ENCODE assay signal across 1 cellular context in the genomic region with DNA sequence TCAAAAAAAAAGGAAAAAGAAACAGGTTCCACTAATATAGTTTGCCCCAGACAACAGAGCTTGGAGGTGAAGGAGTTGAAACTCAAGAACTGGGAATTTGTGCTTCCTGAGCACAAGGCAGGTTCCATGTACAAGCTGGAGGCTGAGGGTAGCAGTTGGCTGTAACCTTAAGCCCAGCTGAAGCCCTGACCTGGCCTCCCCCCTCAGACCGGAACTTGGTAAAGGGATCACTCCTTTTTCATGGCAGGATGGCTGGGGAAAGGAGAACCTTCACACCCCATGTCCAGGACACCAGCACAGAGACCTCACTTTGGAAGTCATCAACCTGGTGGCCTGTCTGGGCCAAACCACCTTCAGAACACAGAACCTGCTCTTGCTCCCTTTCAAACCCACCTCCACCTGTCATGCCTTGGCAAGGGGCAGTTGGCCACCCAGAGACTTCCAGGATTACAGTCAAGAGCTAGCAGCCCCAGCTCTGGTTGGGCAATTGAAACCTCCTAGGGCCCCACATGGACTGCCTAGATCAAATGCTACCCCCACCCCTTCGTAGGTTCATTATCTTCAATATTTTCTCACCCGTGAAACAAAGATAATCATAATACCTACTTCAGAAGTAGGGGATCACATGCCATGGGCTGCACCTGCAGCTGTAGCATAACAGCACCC.
A peak's percentile ranks its signal among the peaks of the same experiment; 100 is the strongest.
TF ChIP-seq lines count a peak whose summit lies in the region.

No MANE protein-coding gene starts in this region.

TF ChIP-seq in HepG2, 621 proteins besides CTCF, POLR2A, EP300 and RAD21 (continued from another document and continues in another):
- TF ChIP-seq, protein P1, sequence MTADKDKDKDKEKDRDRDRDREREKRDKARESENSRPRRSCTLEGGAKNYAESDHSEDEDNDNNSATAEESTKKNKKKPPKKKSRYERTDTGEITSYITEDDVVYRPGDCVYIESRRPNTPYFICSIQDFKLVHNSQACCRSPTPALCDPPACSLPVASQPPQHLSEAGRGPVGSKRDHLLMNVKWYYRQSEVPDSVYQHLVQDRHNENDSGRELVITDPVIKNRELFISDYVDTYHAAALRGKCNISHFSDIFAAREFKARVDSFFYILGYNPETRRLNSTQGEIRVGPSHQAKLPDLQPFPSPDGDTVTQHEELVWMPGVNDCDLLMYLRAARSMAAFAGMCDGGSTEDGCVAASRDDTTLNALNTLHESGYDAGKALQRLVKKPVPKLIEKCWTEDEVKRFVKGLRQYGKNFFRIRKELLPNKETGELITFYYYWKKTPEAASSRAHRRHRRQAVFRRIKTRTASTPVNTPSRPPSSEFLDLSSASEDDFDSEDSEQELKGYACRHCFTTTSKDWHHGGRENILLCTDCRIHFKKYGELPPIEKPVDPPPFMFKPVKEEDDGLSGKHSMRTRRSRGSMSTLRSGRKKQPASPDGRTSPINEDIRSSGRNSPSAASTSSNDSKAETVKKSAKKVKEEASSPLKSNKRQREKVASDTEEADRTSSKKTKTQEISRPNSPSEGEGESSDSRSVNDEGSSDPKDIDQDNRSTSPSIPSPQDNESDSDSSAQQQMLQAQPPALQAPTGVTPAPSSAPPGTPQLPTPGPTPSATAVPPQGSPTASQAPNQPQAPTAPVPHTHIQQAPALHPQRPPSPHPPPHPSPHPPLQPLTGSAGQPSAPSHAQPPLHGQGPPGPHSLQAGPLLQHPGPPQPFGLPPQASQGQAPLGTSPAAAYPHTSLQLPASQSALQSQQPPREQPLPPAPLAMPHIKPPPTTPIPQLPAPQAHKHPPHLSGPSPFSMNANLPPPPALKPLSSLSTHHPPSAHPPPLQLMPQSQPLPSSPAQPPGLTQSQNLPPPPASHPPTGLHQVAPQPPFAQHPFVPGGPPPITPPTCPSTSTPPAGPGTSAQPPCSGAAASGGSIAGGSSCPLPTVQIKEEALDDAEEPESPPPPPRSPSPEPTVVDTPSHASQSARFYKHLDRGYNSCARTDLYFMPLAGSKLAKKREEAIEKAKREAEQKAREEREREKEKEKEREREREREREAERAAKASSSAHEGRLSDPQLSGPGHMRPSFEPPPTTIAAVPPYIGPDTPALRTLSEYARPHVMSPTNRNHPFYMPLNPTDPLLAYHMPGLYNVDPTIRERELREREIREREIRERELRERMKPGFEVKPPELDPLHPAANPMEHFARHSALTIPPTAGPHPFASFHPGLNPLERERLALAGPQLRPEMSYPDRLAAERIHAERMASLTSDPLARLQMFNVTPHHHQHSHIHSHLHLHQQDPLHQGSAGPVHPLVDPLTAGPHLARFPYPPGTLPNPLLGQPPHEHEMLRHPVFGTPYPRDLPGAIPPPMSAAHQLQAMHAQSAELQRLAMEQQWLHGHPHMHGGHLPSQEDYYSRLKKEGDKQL (CRISPR knock-in tag; IDR thresholded peaks at IDR 0.05; ENCODE audit: low read depth): no peak
- TF ChIP-seq, protein P2, sequence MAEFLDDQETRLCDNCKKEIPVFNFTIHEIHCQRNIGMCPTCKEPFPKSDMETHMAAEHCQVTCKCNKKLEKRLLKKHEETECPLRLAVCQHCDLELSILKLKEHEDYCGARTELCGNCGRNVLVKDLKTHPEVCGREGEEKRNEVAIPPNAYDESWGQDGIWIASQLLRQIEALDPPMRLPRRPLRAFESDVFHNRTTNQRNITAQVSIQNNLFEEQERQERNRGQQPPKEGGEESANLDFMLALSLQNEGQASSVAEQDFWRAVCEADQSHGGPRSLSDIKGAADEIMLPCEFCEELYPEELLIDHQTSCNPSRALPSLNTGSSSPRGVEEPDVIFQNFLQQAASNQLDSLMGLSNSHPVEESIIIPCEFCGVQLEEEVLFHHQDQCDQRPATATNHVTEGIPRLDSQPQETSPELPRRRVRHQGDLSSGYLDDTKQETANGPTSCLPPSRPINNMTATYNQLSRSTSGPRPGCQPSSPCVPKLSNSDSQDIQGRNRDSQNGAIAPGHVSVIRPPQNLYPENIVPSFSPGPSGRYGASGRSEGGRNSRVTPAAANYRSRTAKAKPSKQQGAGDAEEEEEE (CRISPR knock-in tag; IDR thresholded peaks at IDR 0.05; ENCODE audit: borderline replicate concordance): no peak
- TF ChIP-seq, protein P3, sequence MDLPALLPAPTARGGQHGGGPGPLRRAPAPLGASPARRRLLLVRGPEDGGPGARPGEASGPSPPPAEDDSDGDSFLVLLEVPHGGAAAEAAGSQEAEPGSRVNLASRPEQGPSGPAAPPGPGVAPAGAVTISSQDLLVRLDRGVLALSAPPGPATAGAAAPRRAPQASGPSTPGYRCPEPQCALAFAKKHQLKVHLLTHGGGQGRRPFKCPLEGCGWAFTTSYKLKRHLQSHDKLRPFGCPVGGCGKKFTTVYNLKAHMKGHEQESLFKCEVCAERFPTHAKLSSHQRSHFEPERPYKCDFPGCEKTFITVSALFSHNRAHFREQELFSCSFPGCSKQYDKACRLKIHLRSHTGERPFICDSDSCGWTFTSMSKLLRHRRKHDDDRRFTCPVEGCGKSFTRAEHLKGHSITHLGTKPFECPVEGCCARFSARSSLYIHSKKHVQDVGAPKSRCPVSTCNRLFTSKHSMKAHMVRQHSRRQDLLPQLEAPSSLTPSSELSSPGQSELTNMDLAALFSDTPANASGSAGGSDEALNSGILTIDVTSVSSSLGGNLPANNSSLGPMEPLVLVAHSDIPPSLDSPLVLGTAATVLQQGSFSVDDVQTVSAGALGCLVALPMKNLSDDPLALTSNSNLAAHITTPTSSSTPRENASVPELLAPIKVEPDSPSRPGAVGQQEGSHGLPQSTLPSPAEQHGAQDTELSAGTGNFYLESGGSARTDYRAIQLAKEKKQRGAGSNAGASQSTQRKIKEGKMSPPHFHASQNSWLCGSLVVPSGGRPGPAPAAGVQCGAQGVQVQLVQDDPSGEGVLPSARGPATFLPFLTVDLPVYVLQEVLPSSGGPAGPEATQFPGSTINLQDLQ (CRISPR knock-in tag; IDR thresholded peaks at IDR 0.05): no peak
- TF ChIP-seq, protein P4, sequence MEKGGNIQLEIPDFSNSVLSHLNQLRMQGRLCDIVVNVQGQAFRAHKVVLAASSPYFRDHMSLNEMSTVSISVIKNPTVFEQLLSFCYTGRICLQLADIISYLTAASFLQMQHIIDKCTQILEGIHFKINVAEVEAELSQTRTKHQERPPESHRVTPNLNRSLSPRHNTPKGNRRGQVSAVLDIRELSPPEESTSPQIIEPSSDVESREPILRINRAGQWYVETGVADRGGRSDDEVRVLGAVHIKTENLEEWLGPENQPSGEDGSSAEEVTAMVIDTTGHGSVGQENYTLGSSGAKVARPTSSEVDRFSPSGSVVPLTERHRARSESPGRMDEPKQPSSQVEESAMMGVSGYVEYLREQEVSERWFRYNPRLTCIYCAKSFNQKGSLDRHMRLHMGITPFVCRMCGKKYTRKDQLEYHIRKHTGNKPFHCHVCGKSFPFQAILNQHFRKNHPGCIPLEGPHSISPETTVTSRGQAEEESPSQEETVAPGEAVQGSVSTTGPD (CRISPR knock-in tag; IDR thresholded peaks at IDR 0.05): no peak
- TF ChIP-seq ZBTB1 (CRISPR knock-in tag; IDR thresholded peaks at IDR 0.05; ENCODE audit: borderline replicate concordance) (no peak), NFE2L2 (IDR thresholded peaks at IDR 0.05; ENCODE audit: low read length) (no peak), ZNF788 (CRISPR knock-in tag; IDR thresholded peaks at IDR 0.05; ENCODE audit: borderline replicate concordance) (no peak), ZSCAN22 (CRISPR knock-in tag; IDR thresholded peaks at IDR 0.05) (peak; percentile 93), MTF1 (CRISPR knock-in tag; IDR thresholded peaks at IDR 0.05) (no peak), PHF21A (CRISPR knock-in tag; IDR thresholded peaks at IDR 0.05) (no peak), HNRNPH1 (optimal IDR thresholded peaks at IDR 0.05; ENCODE audit: low read depth, low read length) (peak; percentile 41), AKAP8 (CRISPR knock-in tag; IDR thresholded peaks at IDR 0.05) (peak; percentile 28; the same call in 1 of the 2 replicates), ZNF430 (CRISPR knock-in tag; IDR thresholded peaks at IDR 0.05) (no peak), FOXA3 (CRISPR knock-in tag; IDR thresholded peaks at IDR 0.05) (no peak), PHF8 (CRISPR knock-in tag; IDR thresholded peaks at IDR 0.05) (no peak), ZNF33B (CRISPR knock-in tag; IDR thresholded peaks at IDR 0.05) (no peak), ZNF24 (IDR thresholded peaks at IDR 0.05) (no peak), KLF6 (CRISPR knock-in tag; IDR thresholded peaks at IDR 0.05) (no peak), ZNF670 (CRISPR knock-in tag; IDR thresholded peaks at IDR 0.05; ENCODE audit: borderline replicate concordance) (no peak)
- TF ChIP-seq, protein P5, sequence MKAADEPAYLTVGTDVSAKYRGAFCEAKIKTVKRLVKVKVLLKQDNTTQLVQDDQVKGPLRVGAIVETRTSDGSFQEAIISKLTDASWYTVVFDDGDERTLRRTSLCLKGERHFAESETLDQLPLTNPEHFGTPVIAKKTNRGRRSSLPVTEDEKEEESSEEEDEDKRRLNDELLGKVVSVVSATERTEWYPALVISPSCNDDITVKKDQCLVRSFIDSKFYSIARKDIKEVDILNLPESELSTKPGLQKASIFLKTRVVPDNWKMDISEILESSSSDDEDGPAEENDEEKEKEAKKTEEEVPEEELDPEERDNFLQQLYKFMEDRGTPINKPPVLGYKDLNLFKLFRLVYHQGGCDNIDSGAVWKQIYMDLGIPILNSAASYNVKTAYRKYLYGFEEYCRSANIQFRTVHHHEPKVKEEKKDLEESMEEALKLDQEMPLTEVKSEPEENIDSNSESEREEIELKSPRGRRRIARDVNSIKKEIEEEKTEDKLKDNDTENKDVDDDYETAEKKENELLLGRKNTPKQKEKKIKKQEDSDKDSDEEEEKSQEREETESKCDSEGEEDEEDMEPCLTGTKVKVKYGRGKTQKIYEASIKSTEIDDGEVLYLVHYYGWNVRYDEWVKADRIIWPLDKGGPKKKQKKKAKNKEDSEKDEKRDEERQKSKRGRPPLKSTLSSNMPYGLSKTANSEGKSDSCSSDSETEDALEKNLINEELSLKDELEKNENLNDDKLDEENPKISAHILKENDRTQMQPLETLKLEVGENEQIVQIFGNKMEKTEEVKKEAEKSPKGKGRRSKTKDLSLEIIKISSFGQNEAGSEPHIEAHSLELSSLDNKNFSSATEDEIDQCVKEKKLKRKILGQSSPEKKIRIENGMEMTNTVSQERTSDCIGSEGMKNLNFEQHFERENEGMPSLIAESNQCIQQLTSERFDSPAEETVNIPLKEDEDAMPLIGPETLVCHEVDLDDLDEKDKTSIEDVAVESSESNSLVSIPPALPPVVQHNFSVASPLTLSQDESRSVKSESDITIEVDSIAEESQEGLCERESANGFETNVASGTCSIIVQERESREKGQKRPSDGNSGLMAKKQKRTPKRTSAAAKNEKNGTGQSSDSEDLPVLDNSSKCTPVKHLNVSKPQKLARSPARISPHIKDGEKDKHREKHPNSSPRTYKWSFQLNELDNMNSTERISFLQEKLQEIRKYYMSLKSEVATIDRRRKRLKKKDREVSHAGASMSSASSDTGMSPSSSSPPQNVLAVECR (CRISPR knock-in tag; IDR thresholded peaks at IDR 0.05; ENCODE audit: borderline replicate concordance): no peak
- TF ChIP-seq, protein P6, sequence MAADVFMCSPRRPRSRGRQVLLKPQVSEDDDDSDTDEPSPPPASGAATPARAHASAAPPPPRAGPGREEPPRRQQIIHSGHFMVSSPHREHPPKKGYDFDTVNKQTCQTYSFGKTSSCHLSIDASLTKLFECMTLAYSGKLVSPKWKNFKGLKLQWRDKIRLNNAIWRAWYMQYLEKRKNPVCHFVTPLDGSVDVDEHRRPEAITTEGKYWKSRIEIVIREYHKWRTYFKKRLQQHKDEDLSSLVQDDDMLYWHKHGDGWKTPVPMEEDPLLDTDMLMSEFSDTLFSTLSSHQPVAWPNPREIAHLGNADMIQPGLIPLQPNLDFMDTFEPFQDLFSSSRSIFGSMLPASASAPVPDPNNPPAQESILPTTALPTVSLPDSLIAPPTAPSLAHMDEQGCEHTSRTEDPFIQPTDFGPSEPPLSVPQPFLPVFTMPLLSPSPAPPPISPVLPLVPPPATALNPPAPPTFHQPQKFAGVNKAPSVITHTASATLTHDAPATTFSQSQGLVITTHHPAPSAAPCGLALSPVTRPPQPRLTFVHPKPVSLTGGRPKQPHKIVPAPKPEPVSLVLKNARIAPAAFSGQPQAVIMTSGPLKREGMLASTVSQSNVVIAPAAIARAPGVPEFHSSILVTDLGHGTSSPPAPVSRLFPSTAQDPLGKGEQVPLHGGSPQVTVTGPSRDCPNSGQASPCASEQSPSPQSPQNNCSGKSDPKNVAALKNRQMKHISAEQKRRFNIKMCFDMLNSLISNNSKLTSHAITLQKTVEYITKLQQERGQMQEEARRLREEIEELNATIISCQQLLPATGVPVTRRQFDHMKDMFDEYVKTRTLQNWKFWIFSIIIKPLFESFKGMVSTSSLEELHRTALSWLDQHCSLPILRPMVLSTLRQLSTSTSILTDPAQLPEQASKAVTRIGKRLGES (CRISPR knock-in tag; IDR thresholded peaks at IDR 0.05; ENCODE audit: borderline replicate concordance): no peak
- TF ChIP-seq, protein P7, sequence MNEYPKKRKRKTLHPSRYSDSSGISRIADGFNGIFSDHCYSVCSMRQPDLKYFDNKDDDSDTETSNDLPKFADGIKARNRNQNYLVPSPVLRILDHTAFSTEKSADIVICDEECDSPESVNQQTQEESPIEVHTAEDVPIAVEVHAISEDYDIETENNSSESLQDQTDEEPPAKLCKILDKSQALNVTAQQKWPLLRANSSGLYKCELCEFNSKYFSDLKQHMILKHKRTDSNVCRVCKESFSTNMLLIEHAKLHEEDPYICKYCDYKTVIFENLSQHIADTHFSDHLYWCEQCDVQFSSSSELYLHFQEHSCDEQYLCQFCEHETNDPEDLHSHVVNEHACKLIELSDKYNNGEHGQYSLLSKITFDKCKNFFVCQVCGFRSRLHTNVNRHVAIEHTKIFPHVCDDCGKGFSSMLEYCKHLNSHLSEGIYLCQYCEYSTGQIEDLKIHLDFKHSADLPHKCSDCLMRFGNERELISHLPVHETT (CRISPR knock-in tag; conservative IDR thresholded peaks at IDR 0.05): no peak
- TF ChIP-seq, protein P8, sequence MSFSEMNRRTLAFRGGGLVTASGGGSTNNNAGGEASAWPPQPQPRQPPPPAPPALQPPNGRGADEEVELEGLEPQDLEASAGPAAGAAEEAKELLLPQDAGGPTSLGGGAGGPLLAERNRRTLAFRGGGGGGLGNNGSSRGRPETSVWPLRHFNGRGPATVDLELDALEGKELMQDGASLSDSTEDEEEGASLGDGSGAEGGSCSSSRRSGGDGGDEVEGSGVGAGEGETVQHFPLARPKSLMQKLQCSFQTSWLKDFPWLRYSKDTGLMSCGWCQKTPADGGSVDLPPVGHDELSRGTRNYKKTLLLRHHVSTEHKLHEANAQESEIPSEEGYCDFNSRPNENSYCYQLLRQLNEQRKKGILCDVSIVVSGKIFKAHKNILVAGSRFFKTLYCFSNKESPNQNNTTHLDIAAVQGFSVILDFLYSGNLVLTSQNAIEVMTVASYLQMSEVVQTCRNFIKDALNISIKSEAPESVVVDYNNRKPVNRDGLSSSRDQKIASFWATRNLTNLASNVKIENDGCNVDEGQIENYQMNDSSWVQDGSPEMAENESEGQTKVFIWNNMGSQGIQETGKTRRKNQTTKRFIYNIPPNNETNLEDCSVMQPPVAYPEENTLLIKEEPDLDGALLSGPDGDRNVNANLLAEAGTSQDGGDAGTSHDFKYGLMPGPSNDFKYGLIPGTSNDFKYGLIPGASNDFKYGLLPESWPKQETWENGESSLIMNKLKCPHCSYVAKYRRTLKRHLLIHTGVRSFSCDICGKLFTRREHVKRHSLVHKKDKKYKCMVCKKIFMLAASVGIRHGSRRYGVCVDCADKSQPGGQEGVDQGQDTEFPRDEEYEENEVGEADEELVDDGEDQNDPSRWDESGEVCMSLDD (CRISPR knock-in tag; IDR thresholded peaks at IDR 0.05; ENCODE audit: borderline replicate concordance): no peak
- TF ChIP-seq, protein P9, sequence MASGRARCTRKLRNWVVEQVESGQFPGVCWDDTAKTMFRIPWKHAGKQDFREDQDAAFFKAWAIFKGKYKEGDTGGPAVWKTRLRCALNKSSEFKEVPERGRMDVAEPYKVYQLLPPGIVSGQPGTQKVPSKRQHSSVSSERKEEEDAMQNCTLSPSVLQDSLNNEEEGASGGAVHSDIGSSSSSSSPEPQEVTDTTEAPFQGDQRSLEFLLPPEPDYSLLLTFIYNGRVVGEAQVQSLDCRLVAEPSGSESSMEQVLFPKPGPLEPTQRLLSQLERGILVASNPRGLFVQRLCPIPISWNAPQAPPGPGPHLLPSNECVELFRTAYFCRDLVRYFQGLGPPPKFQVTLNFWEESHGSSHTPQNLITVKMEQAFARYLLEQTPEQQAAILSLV (CRISPR knock-in tag; IDR thresholded peaks at IDR 0.05; ENCODE audit: borderline replicate concordance): no peak
